ENCODE assay signal across 13 cellular contexts in genomic region chr22:49371325-49372110, GRCh38.
A peak's percentile ranks its signal among the peaks of the same experiment; 100 is the strongest.
DNase-seq lines count a peak whose midpoint lies in the region; ATAC-seq and TF ChIP-seq lines count a peak whose summit lies in the region.
"Had no signal": no experiment of that assay in that cellular context is flagged by ENCODE, and none has a peak within 500 bp of the region (broad histone marks: within the 10 kb centered on the region; RNA-seq: fewer than 3 reads in every experiment).

No MANE protein-coding gene starts in this region.

- no peak for TF ChIP-seq CTCF in coronary artery (IDR thresholded peaks at IDR 0.05)
- TF ChIP-seq CTCF in lower lobe of right lung (IDR thresholded peaks at IDR 0.05): no peak
- TF ChIP-seq CTCF in type B pancreatic cell (conservative IDR thresholded peaks at IDR 0.05): no peak

- no peak for ATAC-seq in activated T-cell treated with anti-CD3 and anti-CD28 coated beads, Interleukin-2, amount 50 U/mL, for 72 hours (replicated peaks in 1 of 2)
- ATAC-seq in lower lobe of right lung (no peak), esophagus mucosa (no peak)
- ATAC-seq: PC-3 had no signal

- H3K27me3 ChIP-seq in lower lobe of right lung (ENCODE audit: low read depth): peaks cover 50% of the 10 kb centered on the region

- H3K4me1 Mint-ChIP-seq in activated T-cell treated with anti-CD3 and anti-CD28 coated beads, Interleukin-2, amount 50 U/mL, for 24 hours (ENCODE audit: low read depth): no peaks in the 10 kb centered on the region
- H3K4me1 Mint-ChIP-seq in activated T-cell treated with anti-CD3 and anti-CD28 coated beads, Interleukin-2, amount 50 U/mL, for 72 hours (ENCODE audit: low read depth): no peaks in the 10 kb centered on the region
- H3K4me1 Mint-ChIP-seq in type B pancreatic cell (ENCODE audit: unreplicated experiment): no peaks in the 10 kb centered on the region

- H3K27ac ChIP-seq in coronary artery (no peak overlapping the region), lower lobe of right lung (no peak overlapping the region)

- peak; percentile 12 for DNase-seq in activated T-cell treated with anti-CD3 and anti-CD28 coated beads, Interleukin-2, amount 50 U/mL, for 24 hours
- no peak for DNase-seq in activated T-cell treated with anti-CD3 and anti-CD28 coated beads, Interleukin-2, amount 50 U/mL, for 72 hours
- DNase-seq in coronary artery (ENCODE audit: low spot score) (peak; percentile 58), lower lobe of right lung (peak; percentile 30), type B pancreatic cell (ENCODE audit: extremely low spot score, unreplicated experiment) (peak; percentile 58), COR-L47 (lab: John Stamatoyannopoulos, UW) (no peak), NCI-H748 treated with DMSO at 0.1 percent for 48 hours (lab: John Stamatoyannopoulos, UW) (no peak)
- DNase-seq: Caco-2, IMR-90, NCI-H146, PC-3 had no signal

- H3K36me3 Mint-ChIP-seq in activated T-cell treated with anti-CD3 and anti-CD28 coated beads, Interleukin-2, amount 50 U/mL, for 24 hours (ENCODE audit: low read depth): no peaks in the 10 kb centered on the region
- no peaks in the 10 kb centered on the region for H3K36me3 Mint-ChIP-seq in activated T-cell treated with anti-CD3 and anti-CD28 coated beads, Interleukin-2, amount 50 U/mL, for 72 hours (ENCODE audit: insufficient read depth in 2 of 2)
- no peaks in the 10 kb centered on the region for H3K36me3 Mint-ChIP-seq in type B pancreatic cell
- H3K36me3 Mint-ChIP-seq: CD14-positive monocyte had no signal

- no peaks in the 10 kb centered on the region for H3K9me3 Mint-ChIP-seq in activated T-cell treated with anti-CD3 and anti-CD28 coated beads, Interleukin-2, amount 50 U/mL, for 24 hours
- H3K9me3 Mint-ChIP-seq in activated T-cell treated with anti-CD3 and anti-CD28 coated beads, Interleukin-2, amount 50 U/mL, for 72 hours: no peaks in the 10 kb centered on the region
- no peaks in the 10 kb centered on the region for H3K9me3 Mint-ChIP-seq in type B pancreatic cell
- H3K9me3 Mint-ChIP-seq: CD14-positive monocyte had no signal

- H3K36me3 ChIP-seq in lower lobe of right lung: no peaks in the 10 kb centered on the region

- no peak overlapping the region for H3K4me3 Mint-ChIP-seq in activated T-cell treated with anti-CD3 and anti-CD28 coated beads, Interleukin-2, amount 50 U/mL, for 24 hours
- no peak overlapping the region for H3K4me3 Mint-ChIP-seq in activated T-cell treated with anti-CD3 and anti-CD28 coated beads, Interleukin-2, amount 50 U/mL, for 72 hours
- H3K4me3 Mint-ChIP-seq in type B pancreatic cell: no peak overlapping the region
- H3K4me3 Mint-ChIP-seq: CD14-positive monocyte had no signal

- H3K4me3 ChIP-seq in coronary artery (no peak overlapping the region), lower lobe of right lung (no peak overlapping the region)

- H3K4me1 ChIP-seq in lower lobe of right lung: no peaks in the 10 kb centered on the region

- intact Hi-C loops in lower lobe of right lung (cut with DNase I): no loop called here

- H3K9me3 ChIP-seq in lower lobe of right lung: no peaks in the 10 kb centered on the region
- H3K9me3 ChIP-seq: Caco-2 had no signal

- no peak overlapping the region for H3K27ac Mint-ChIP-seq in activated T-cell treated with anti-CD3 and anti-CD28 coated beads, Interleukin-2, amount 50 U/mL, for 24 hours
- H3K27ac Mint-ChIP-seq in activated T-cell treated with anti-CD3 and anti-CD28 coated beads, Interleukin-2, amount 50 U/mL, for 72 hours: no peak overlapping the region
- no peak overlapping the region for H3K27ac Mint-ChIP-seq in type B pancreatic cell
- H3K27ac Mint-ChIP-seq: CD14-positive monocyte had no signal

- peaks cover 25% of the 10 kb centered on the region for H3K27me3 Mint-ChIP-seq in activated T-cell treated with anti-CD3 and anti-CD28 coated beads, Interleukin-2, amount 50 U/mL, for 24 hours
- peaks cover 7% of the 10 kb centered on the region for H3K27me3 Mint-ChIP-seq in activated T-cell treated with anti-CD3 and anti-CD28 coated beads, Interleukin-2, amount 50 U/mL, for 72 hours (ENCODE audit: low read depth)
- peaks cover 9% of the 10 kb centered on the region for H3K27me3 Mint-ChIP-seq in type B pancreatic cell

Comparison
In these comparisons a context has a peak if more than half of its experiments do, and no peak if none do; other contexts are left out.
1. DNase-seq: peak in activated T-cell treated with anti-CD3 and anti-CD28 coated beads, Interleukin-2, amount 50 U/mL, for 24 hours (single experiment), coronary artery (single experiment), lower lobe of right lung (single experiment) and type B pancreatic cell (single experiment); none in activated T-cell treated with anti-CD3 and anti-CD28 coated beads, Interleukin-2, amount 50 U/mL, for 72 hours (0 of 2), COR-L47 (single experiment) and NCI-H748 treated with DMSO at 0.1 percent for 48 hours (single experiment).